21 cellular contexts compared by ENCODE assay signal in the genomic region with DNA sequence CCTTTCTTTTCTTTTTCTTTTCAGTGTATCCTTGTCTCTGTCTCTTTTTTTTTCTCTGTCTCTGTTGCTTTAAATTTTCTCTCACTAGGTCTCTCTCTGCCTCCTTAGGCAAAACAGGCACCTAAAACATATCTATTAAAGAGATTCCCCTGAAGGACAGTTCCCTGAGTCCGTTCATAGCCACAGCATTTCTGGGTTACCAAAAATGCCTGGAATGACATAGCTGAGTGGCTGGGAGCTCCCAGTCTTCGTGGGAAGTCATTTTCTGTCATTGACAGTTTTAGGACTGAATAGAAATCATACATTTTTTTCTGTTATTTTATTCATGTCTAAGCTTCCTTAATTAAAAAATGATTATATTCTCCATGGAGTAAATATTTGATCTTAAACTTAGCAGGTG.
"Had no signal": no experiment of that assay in that cellular context is flagged by ENCODE, and none has a peak within 500 bp of the region (broad histone marks: within the 10 kb centered on the region; RNA-seq: fewer than 3 reads in every experiment).

No MANE protein-coding gene starts in this region.

- H3K4me1 ChIP-seq: SJSA1 had no signal

- H3K27ac ChIP-seq: SJSA1, SK-N-MC had no signal

- DNase-seq: IMR-90, Karpas-422, KG1, MG63, NCI-H1092, NCI-H1105 treated with DMSO at 0.1 percent for 48 hours, NCI-H1417 treated with DMSO at 0.1 percent for 48 hours, NCI-H146, NCI-H1694 treated with DMSO at 0.1 percent for 48 hours, NCI-H1930, NCI-H2081, NCI-H2107, NCI-H2227 treated with DMSO at 0.1 percent for 48 hours, NCI-H524 treated with DMSO at 0.1 percent for 48 hours, NCI-H69, NCI-H774, Right ventricle myocardium superior, RPMI8226, SIG-M5 had no signal

- H3K27me3 ChIP-seq: MG63, SJSA1 had no signal

- H3K4me3 ChIP-seq: MG63, SJSA1, SK-N-MC had no signal

- H3K9me3 ChIP-seq: MG63, SJSA1 had no signal

- H3K36me3 ChIP-seq: MG63, SJSA1 had no signal
